8 cellular contexts compared by ENCODE assay signal in the genomic region with DNA sequence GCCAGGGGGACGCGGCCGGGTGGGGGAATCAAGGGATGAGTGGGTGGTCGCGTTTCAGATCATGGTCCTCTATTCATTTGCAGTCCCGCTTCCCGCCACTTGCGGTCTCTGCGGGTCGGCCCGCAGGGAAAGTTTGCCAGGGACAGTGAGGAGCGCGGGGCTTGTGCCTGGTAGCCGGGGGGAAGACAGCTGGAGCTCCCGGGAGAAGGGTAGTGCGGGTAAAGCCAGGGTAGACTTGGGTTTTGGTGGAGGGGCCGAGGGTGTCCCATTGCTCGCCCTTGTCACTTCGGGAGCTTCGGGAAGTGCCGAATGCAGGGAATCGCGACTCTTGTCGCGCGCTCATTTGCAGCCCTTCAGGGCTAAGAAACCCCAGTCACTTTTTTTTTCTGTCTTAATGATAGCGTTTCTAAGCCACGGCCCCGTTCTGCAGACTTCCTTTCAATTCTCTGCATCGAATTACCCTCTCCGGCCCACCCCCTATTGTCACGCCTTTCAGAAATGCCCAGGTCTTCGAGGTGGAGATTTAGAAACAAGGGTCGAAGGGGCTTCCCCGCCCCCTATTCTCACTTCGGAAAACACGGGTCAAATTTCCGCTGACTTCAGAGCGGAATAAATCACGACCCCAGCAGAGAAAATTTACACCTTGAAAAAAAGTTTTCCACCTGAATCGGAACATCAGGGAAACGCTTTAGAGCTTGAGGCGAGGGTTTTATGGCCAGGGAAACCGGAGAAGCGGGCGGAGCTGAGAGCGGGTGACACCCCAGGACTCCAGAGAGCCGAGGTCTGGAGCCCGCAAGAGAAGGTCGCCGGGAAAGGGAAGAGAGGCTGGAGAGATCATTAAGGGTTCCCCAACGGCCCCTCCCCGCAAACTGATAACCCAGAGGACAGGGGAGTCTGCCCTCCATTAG. TPM values are rescaled to one million over a fixed set of nuclear protein-coding genes. Genes with fewer than 3 reads are reported as not detected.
DNase-seq lines count a peak whose midpoint lies in the region; ATAC-seq, FAIRE-seq and TF ChIP-seq lines count a peak whose summit lies in the region.

No MANE protein-coding gene starts in this region.

- peak overlapping the region; percentile 83 for H2AFZ ChIP-seq in astrocyte (ENCODE audit: low read depth, low read length)

- no peak for DNase-seq in activated T-cell treated with anti-CD3 and anti-CD28 coated beads, Interleukin-2, amount 50 U/mL, for 4 hours
- DNase-seq in activated T-cell treated with anti-CD3 and anti-CD28 coated beads, Interleukin-2, amount 50 U/mL, for 1 hour, result no peak
- DNase-seq in astrocyte (ENCODE audit: low read depth) (no peak), right lobe of liver (no peak), upper lobe of left lung (no peak), KG1 (lab: John Stamatoyannopoulos, UW) (no peak), H4 (ENCODE audit: low spot score) (no peak)
- no peak for DNase-seq in stimulated activated CD4-positive, alpha-beta T cell treated with anti-CD3 and anti-CD28 coated beads, Interleukin-4, amount 100 ng/mL, for 4 hours

- H3K4me2 ChIP-seq in astrocyte (ENCODE audit: low read length), result peak overlapping the region; percentile 86

- H3K27me3 Mint-ChIP-seq in activated T-cell treated with anti-CD3 and anti-CD28 coated beads, Interleukin-2, amount 50 U/mL, for 4 hours (ENCODE audit: low read depth), result peaks cover 70% of the 10 kb centered on the region
- H3K27me3 Mint-ChIP-seq in astrocyte (ENCODE audit: low read depth, unreplicated experiment), result peaks cover 64% of the 10 kb centered on the region

- H3K27ac ChIP-seq in astrocyte (ENCODE audit: low read depth, low read length) (no peak overlapping the region), right lobe of liver (no peak overlapping the region), upper lobe of left lung (no peak overlapping the region)

- H3K36me3 ChIP-seq in astrocyte (ENCODE audit: insufficient read depth, low read length) (no peaks in the 10 kb centered on the region), right lobe of liver (no peaks in the 10 kb centered on the region), upper lobe of left lung (no peaks in the 10 kb centered on the region)

- H3K9ac ChIP-seq in astrocyte (ENCODE audit: low read length), result no peak overlapping the region

- H3K27me3 ChIP-seq in astrocyte (ENCODE audit: insufficient read depth, low read length) (peaks cover 49% of the 10 kb centered on the region), right lobe of liver (peaks cover 0 to 19% of the 10 kb centered on the region in 2 donors), upper lobe of left lung (peaks cover 0 to 32% (median 17%) of the 10 kb centered on the region in 4 donors)

- H3K4me1 ChIP-seq in astrocyte (ENCODE audit: insufficient read depth, low read length) (peaks cover 18% of the 10 kb centered on the region), right lobe of liver (peaks cover 0 to 19% (median 0%) of the 10 kb centered on the region in 4 donors), upper lobe of left lung (peaks cover 27 to 36% (median 30%) of the 10 kb centered on the region in 4 donors)

- no peaks in the 10 kb centered on the region for H4K20me1 ChIP-seq in astrocyte (ENCODE audit: insufficient read depth, low read length)

- FAIRE-seq in astrocyte (lab: Jason Lieb, UNC), result no peak

- TF ChIP-seq EP300 in upper lobe of left lung (IDR thresholded peaks at IDR 0.05), result no peak

- intact Hi-C loops in right lobe of liver (cut with DNase I), result no loop called here

- H3K4me3 ChIP-seq in astrocyte (ENCODE audit: insufficient read depth, low read depth, low read length), result peak overlapping the region; percentile 53
- peak overlapping the region; percentile 31 to 32 (median 31) for H3K4me3 ChIP-seq in right lobe of liver
- peak overlapping the region in 3 of 4 donors; percentile 35 to 57 (median 55) for H3K4me3 ChIP-seq in upper lobe of left lung

- ATAC-seq in activated T-cell treated with anti-CD3 and anti-CD28 coated beads, Interleukin-2, amount 50 U/mL, for 4 hours, result no peak
- ATAC-seq in right lobe of liver (peak in 2 of 4 donors; percentile 7 to 20), upper lobe of left lung (ENCODE audit: low FRiP score in 2 of 2) (peak in 1 of 2 donors; percentile 7)

- no peak overlapping the region for H3K27ac Mint-ChIP-seq in astrocyte (ENCODE audit: unreplicated experiment)

- H3K9me3 Mint-ChIP-seq in activated T-cell treated with anti-CD3 and anti-CD28 coated beads, Interleukin-2, amount 50 U/mL, for 4 hours, result no peaks in the 10 kb centered on the region
- H3K9me3 Mint-ChIP-seq in astrocyte (ENCODE audit: unreplicated experiment), result no peaks in the 10 kb centered on the region

- no peaks in the 10 kb centered on the region for H3K79me2 ChIP-seq in astrocyte (ENCODE audit: insufficient read depth, low read length)

- H3K9me3 ChIP-seq in astrocyte (ENCODE audit: insufficient read depth, low read depth, low read length) (no peaks in the 10 kb centered on the region), right lobe of liver (no peaks in the 10 kb centered on the region), upper lobe of left lung (no peaks in the 10 kb centered on the region)

- peaks cover 23% of the 10 kb centered on the region for H3K4me1 Mint-ChIP-seq in activated T-cell treated with anti-CD3 and anti-CD28 coated beads, Interleukin-2, amount 50 U/mL, for 4 hours (ENCODE audit: low read depth)
- peaks cover 2% of the 10 kb centered on the region for H3K4me1 Mint-ChIP-seq in astrocyte (ENCODE audit: low read depth, unreplicated experiment)

- no peak for TF ChIP-seq POLR2A in right lobe of liver (IDR thresholded peaks at IDR 0.05)
- no peak for TF ChIP-seq POLR2A in upper lobe of left lung (IDR thresholded peaks at IDR 0.05)

- 5% methylated on average over 32 of the region's 53 CpGs for WGBS in right lobe of liver (ENCODE audit: insufficient coverage, low coverage, low lambda C conversion rate, missing lambda C conversion rate)
- WGBS in upper lobe of left lung, 2 donors, result 5 to 7% methylated on average over 39 to 44 of the region's 53 CpGs

- no peak for TF ChIP-seq CTCF in astrocyte (IDR thresholded peaks at IDR 0.05; ENCODE audit: insufficient read depth, low read depth, low read length)
- TF ChIP-seq CTCF in right lobe of liver (IDR thresholded peaks at IDR 0.05), result no peak
- no peak for TF ChIP-seq CTCF in upper lobe of left lung (IDR thresholded peaks at IDR 0.05)

- peak overlapping the region; percentile 62 for H3K4me3 Mint-ChIP-seq in activated T-cell treated with anti-CD3 and anti-CD28 coated beads, Interleukin-2, amount 50 U/mL, for 4 hours
- H3K4me3 Mint-ChIP-seq in astrocyte (ENCODE audit: unreplicated experiment), result peak overlapping the region; percentile 78

- H3K36me3 Mint-ChIP-seq in activated T-cell treated with anti-CD3 and anti-CD28 coated beads, Interleukin-2, amount 50 U/mL, for 4 hours (ENCODE audit: insufficient read depth), result no peaks in the 10 kb centered on the region
- no peaks in the 10 kb centered on the region for H3K36me3 Mint-ChIP-seq in astrocyte (ENCODE audit: low read depth, unreplicated experiment)

RNA-seq across cellular contexts. Expression of a gene that starts 1.4 kb away (rescaled TPM):
- under 1 TPM in 2 of 3 donors, not detected in 1; 0.11 to 0.18 TPM for total RNA-seq in activated T-cell treated with anti-CD3 and anti-CD28 coated beads, Interleukin-2, amount 50 U/mL, for 4 hours
- total RNA-seq in astrocyte, result not detected in 2 replicates
- under 1 TPM; 0.12 to 0.69 (median 0.36) TPM for total RNA-seq in right lobe of liver
- total RNA-seq in upper lobe of left lung, result 1 to 10 TPM in 4 of 6 donors, under 1 TPM in 1, not detected in 1; 0.76 to 5.9 (median 2.1) TPM
- total RNA-seq in H4 (2014; rRNA removed; shearing (Covaris generic)), result 0.27 TPM in 1 of 2 replicates, not detected in the other
